ENCODE assay signal across 1 cellular context in the genomic region with DNA sequence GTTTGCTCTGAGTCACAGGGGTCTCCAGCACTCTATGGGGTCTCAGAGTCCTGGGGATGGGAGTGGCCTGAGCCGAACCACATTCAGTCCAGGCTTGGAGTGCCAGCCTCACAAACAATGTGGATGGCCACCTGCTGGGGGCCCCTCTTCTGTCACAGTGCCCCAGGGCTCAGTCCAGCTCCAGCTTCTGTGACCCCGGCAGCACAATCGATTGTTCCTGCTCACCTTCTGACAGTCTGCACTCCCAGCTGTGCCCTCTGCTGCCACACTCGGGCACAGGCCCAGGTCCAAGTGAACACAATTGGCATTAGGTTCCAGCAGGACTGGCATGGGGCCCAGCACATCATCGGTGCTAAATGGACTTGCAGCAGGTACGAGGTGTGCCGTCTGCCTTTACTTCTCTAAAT.
TF ChIP-seq lines count a peak whose summit lies in the region.

No MANE protein-coding gene starts in this region.

TF ChIP-seq in IMR-90, 13 proteins besides CTCF, POLR2A, EP300 and RAD21:
- TF ChIP-seq CEBPB (IDR thresholded peaks at IDR 0.05; ENCODE audit: low read depth, low read length) = no peak
- TF ChIP-seq MXI1 (IDR thresholded peaks at IDR 0.05; ENCODE audit: borderline replicate concordance, low read depth, low read length) = no peak
- TF ChIP-seq SMC3 (IDR thresholded peaks at IDR 0.05; ENCODE audit: low read depth, low read length) = no peak
- TF ChIP-seq, protein P1, sequence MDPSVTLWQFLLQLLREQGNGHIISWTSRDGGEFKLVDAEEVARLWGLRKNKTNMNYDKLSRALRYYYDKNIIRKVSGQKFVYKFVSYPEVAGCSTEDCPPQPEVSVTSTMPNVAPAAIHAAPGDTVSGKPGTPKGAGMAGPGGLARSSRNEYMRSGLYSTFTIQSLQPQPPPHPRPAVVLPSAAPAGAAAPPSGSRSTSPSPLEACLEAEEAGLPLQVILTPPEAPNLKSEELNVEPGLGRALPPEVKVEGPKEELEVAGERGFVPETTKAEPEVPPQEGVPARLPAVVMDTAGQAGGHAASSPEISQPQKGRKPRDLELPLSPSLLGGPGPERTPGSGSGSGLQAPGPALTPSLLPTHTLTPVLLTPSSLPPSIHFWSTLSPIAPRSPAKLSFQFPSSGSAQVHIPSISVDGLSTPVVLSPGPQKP (IDR thresholded peaks at IDR 0.05; ENCODE audit: borderline replicate concordance, low read depth, low read length) = no peak
- TF ChIP-seq NFE2L2 (IDR thresholded peaks at IDR 0.05; ENCODE audit: low read depth, low read length) = no peak
- no peak for TF ChIP-seq RCOR1 (IDR thresholded peaks at IDR 0.05; ENCODE audit: insufficient replicate concordance, low read length)
